ENCODE assay signal across 12 cellular contexts in genomic region chr5:161851691-161852299, GRCh38. TPM values are rescaled to one million over a fixed set of nuclear protein-coding genes. Genes with fewer than 3 reads are reported as not detected.
DNase-seq lines count a peak whose midpoint lies in the region; ATAC-seq and TF ChIP-seq lines count a peak whose summit lies in the region.
"Had no signal": no experiment of that assay in that cellular context is flagged by ENCODE, and none has a peak within 500 bp of the region (broad histone marks: within the 10 kb centered on the region; RNA-seq: fewer than 3 reads in every experiment).

No MANE protein-coding gene starts in this region.

- POLR2A ChIA-PET in A673 (lab: Charles Lee; ENCODE audit: low non-redundant PET), result no interaction called here
- POLR2A ChIA-PET in PC-3 (lab: Charles Lee; ENCODE audit: unreplicated experiment), result no interaction called here

- no peaks in the 10 kb centered on the region for H4K20me1 ChIP-seq in PC-3 (ENCODE audit: low read length)

- H3K9ac ChIP-seq in PC-3 (ENCODE audit: low read length), result no peak overlapping the region

- H3K4me1 ChIP-seq in A673 (ENCODE audit: insufficient read depth, low read length, poor library complexity, severe bottlenecking), result peaks cover 3% of the 10 kb centered on the region
- peaks cover under 1% of the 10 kb centered on the region; the same call in 1 of the 2 replicates for H3K4me1 ChIP-seq in PC-3 (ENCODE audit: insufficient read depth, low read length)

- H3F3A ChIP-seq in PC-3 (ENCODE audit: low read length, unreplicated experiment), result no peaks in the 10 kb centered on the region

- H2AFZ ChIP-seq in PC-3 (ENCODE audit: low read length), result no peak overlapping the region

- no peaks in the 10 kb centered on the region for H3K36me3 ChIP-seq in A673 (ENCODE audit: insufficient read depth, low read length, poor library complexity, severe bottlenecking)
- no peaks in the 10 kb centered on the region for H3K36me3 ChIP-seq in PC-3 (ENCODE audit: low read depth, low read length)
- no peaks in the 10 kb centered on the region for H3K36me3 ChIP-seq in MG63

- TF ChIP-seq CTCF in A673 (conservative IDR thresholded peaks at IDR 0.05; ENCODE audit: low read depth, low read length), result peak; percentile 56
- TF ChIP-seq CTCF in PC-3 (conservative IDR thresholded peaks at IDR 0.05; ENCODE audit: low read depth, low read length), result peak; percentile 79
- TF ChIP-seq CTCF in fibroblast of pulmonary artery (IDR thresholded peaks at IDR 0.05; ENCODE audit: low read length, missing control alignments), result peak; percentile 21

- H3K9me3 ChIP-seq in A673 (ENCODE audit: low read depth, low read length, poor library complexity, severe bottlenecking), result no peaks in the 10 kb centered on the region
- H3K9me3 ChIP-seq in PC-3 (ENCODE audit: low read length), result no peaks in the 10 kb centered on the region
- no peaks in the 10 kb centered on the region for H3K9me3 ChIP-seq in MG63

- no peak overlapping the region for H3K4me3 ChIP-seq in A673 (ENCODE audit: low read depth, low read length, poor library complexity, severe bottlenecking)
- no peak overlapping the region for H3K4me3 ChIP-seq in PC-3 (ENCODE audit: low read length)
- no peak overlapping the region for H3K4me3 ChIP-seq in fibroblast of pulmonary artery (replicated peaks; ENCODE audit: low read depth, low read length)
- H3K4me3 ChIP-seq in MG63, result no peak overlapping the region

- peak; percentile 45 for ATAC-seq in GM18867 (IDR thresholded peaks at IDR 0.05; ENCODE audit: unreplicated experiment)
- ATAC-seq in PC-3, result no peak
- ATAC-seq in HG02840 (IDR thresholded peaks at IDR 0.05; ENCODE audit: low FRiP score, unreplicated experiment), result no peak

- no peak overlapping the region for H3K4me2 ChIP-seq in PC-3 (ENCODE audit: low read length)

- intact Hi-C loops in A673 (cut with micrococcal nuclease; ENCODE audit: unreplicated experiment) (loop anchor here (5.0 kb wide), 2 partner anchors 1496 to 1556 kb away; no protein-coding TSS in a partner anchor), PC-3 (cut with micrococcal nuclease) (loop anchor here (1.0 kb wide), 1 partner anchor 1557 kb away; no protein-coding TSS in a partner anchor)

- peaks cover 54% of the 10 kb centered on the region for H3K27me3 ChIP-seq in A673 (replicated peaks; ENCODE audit: insufficient read depth, low read depth, low read length, poor library complexity)
- peaks cover 30% of the 10 kb centered on the region; the same call in 1 of the 2 replicates for H3K27me3 ChIP-seq in PC-3 (ENCODE audit: low read length)
- no peaks in the 10 kb centered on the region for H3K27me3 ChIP-seq in MG63

- H3K27ac ChIP-seq in A673 (ENCODE audit: low read depth, low read length, poor library complexity, severe bottlenecking) (no peak overlapping the region), PC-3 (ENCODE audit: low read length) (no peak overlapping the region)

- DNase-seq in A673 (ENCODE audit: low spot score) (no peak), PC-3 (peak; percentile 43), fibroblast of pulmonary artery (ENCODE audit: low read depth) (no peak), MG63 (no peak)
- DNase-seq in stimulated activated CD4-positive, alpha-beta T cell treated with anti-CD3 and anti-CD28 coated beads, Interleukin-1b, Interleukin-23, amount 100 ng/mL, for 48 hours, result no peak
- DNase-seq in activated naive CD4-positive, alpha-beta T cell (lab: John Stamatoyannopoulos, UW), result no peak
- DNase-seq: activated effector memory CD4-positive, alpha-beta T cell treated with anti-CD3 and anti-CD28 coated beads, Interleukin-2, amount 50 U/mL, for 16 hours; effector memory CD4-positive, alpha-beta T cell; posterior cingulate gyrus had no signal

- H3K9me2 ChIP-seq in PC-3 (replicated peaks; ENCODE audit: low read length), result no peaks in the 10 kb centered on the region

- CTCF ChIA-PET in A673 (lab: Charles Lee), result no interaction called here
- CTCF ChIA-PET in PC-3 (lab: Charles Lee), result no interaction called here

- H3K79me2 ChIP-seq in PC-3 (ENCODE audit: low read length), result no peaks in the 10 kb centered on the region

- BruUV-seq in A673 (replicated peaks; lab: Mats Ljungman, UMichigan) (no TSS peak), PC-3 (replicated peaks; lab: Mats Ljungman, UMichigan) (no TSS peak)

RNA-seq across cellular contexts. Expression of gene GABRA1, which starts 3.9 kb away (rescaled TPM):
- not detected in 2 replicates for total RNA-seq in A673 (2021)
- total RNA-seq in PC-3 (2014; rRNA removed), result not detected in 2 replicates
- total RNA-seq in MG63 (2014; rRNA removed; shearing (Covaris generic); ENCODE audit: low replicate concordance), result not detected in 2 replicates
- total RNA-seq: LHCN-M2 had no signal

Comparison
In these comparisons a context has a peak if more than half of its experiments do, and no peak if none do; other contexts are left out.
1. CTCF ChIP-seq: peak in every context shown above with its lines; median percentile 79 in PC-3; 56 in A673; 21 in fibroblast of pulmonary artery.